In the genomic region with DNA sequence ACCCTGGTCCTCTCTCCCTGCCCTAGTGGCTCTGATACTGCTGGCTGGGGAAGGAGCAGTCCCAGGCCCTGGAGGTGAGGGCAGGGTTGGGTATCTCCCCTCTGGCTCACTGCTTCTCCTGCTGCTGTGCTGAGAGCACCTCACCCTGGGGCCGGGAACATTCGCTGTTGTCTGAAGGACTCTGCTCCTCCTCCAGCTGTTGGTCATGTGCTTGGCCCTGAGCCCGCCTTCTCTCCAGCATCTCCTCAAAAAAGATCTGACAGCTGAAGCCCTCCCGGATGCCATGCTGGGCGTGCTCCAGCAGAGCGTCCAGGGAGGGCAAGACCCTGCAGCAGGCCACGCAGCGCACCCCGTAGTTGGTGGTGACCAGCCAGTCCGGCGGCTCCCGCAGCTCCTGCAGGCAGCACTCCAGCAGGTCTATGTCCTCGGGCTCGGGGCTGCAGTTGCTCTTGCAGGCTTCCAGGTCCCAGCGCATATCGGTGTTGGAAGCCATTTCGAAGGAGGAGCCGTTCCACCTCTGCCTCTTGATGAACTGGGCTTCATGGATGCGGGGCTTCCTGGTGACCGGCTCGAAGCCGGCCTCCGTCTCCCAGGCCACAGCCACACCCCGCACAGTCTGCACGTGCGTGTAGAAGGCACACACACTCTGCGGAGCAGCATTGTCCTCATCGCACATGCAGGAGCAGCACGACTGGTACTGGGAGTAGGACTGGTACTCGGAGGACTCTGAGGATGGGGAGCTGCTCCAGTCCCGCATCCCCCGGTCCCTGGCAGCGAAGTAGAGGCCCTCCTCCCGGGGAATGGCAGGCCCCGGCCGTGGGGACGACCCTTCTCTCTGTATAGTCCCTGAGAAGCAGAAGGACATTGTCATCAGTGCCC, we compare ENCODE assay signal across 2 cellular contexts.
TF ChIP-seq lines count a peak whose summit lies in the region.

No MANE protein-coding gene starts in this region.

TF ChIP-seq in WTC11, 78 proteins besides CTCF, POLR2A, EP300 and RAD21:
- TF ChIP-seq TP53 (CRISPR knock-in tag; IDR thresholded peaks at IDR 0.05) (no peak), ZNF423 (CRISPR knock-in tag; IDR thresholded peaks at IDR 0.05) (no peak), NR1H2 (CRISPR knock-in tag; IDR thresholded peaks at IDR 0.05) (no peak), RORB (CRISPR knock-in tag; IDR thresholded peaks at IDR 0.05) (no peak), ATF6 (CRISPR knock-in tag; IDR thresholded peaks at IDR 0.05) (no peak), EMX1 (CRISPR knock-in tag; IDR thresholded peaks at IDR 0.05) (no peak), NR3C1 (CRISPR knock-in tag; conservative IDR thresholded peaks at IDR 0.05; ENCODE audit: low read depth) (no peak), ZNF317 (CRISPR knock-in tag; IDR thresholded peaks at IDR 0.05; ENCODE audit: borderline replicate concordance, low read depth) (no peak), ZNF138 (CRISPR knock-in tag; conservative IDR thresholded peaks at IDR 0.05) (no peak), CREB1 (CRISPR knock-in tag; IDR thresholded peaks at IDR 0.05) (no peak), ZNF671 (CRISPR knock-in tag; IDR thresholded peaks at IDR 0.05) (no peak), USF1 (CRISPR knock-in tag; IDR thresholded peaks at IDR 0.05) (no peak), E2F5 (CRISPR knock-in tag; IDR thresholded peaks at IDR 0.05) (no peak)

TF ChIP-seq in HepG2, 621 proteins besides CTCF, POLR2A, EP300 and RAD21:
- TF ChIP-seq SP2 (CRISPR knock-in tag; IDR thresholded peaks at IDR 0.05) (no peak), PITX1 (CRISPR knock-in tag; IDR thresholded peaks at IDR 0.05) (no peak), ZNF232 (CRISPR knock-in tag; IDR thresholded peaks at IDR 0.05; ENCODE audit: borderline replicate concordance) (no peak), KAT8 (CRISPR knock-in tag; IDR thresholded peaks at IDR 0.05) (no peak)
